Comparison of ENCODE assay signal across 1 cellular context in genomic region chr9:93096131-93096802, GRCh38.
TF ChIP-seq lines count a peak whose summit lies in the region.

A gene with protein sequence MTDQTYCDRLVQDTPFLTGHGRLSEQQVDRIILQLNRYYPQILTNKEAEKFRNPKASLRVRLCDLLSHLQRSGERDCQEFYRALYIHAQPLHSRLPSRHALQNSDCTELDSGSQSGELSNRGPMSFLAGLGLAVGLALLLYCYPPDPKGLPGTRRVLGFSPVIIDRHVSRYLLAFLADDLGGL (plus strand): TSS chr9:93096217. CDS start chr9:93096346, 129 bp downstream.

TF ChIP-seq in H1, 55 proteins besides CTCF, POLR2A, EP300 and RAD21 (continued from another document):
- TF ChIP-seq SP1 (IDR thresholded peaks at IDR 0.05; ENCODE audit: low read depth, low read length) = no peak
- TF ChIP-seq SAP30 (IDR thresholded peaks at IDR 0.05; ENCODE audit: insufficient read depth, insufficient replicate concordance, low read length) = no peak
- no peak for TF ChIP-seq POU5F1 (IDR thresholded peaks at IDR 0.05; ENCODE audit: low read depth, low read length)
- no peak for TF ChIP-seq ZNF274 (IDR thresholded peaks at IDR 0.05; ENCODE audit: borderline replicate concordance, extremely low read depth, low read length)
- TF ChIP-seq CTBP2 (IDR thresholded peaks at IDR 0.05; ENCODE audit: borderline replicate concordance, insufficient read depth, insufficient read length, low read length) = no peak
- no peak for TF ChIP-seq NRF1 (IDR thresholded peaks at IDR 0.05; ENCODE audit: low read depth, low read length)
- no peak for TF ChIP-seq GTF2F1 (IDR thresholded peaks at IDR 0.05; ENCODE audit: borderline replicate concordance, low read depth, low read length)
- no peak for TF ChIP-seq CBX5 (IDR thresholded peaks at IDR 0.05; ENCODE audit: low read depth, low read length)
- no peak for TF ChIP-seq EGR1 (IDR thresholded peaks at IDR 0.05; ENCODE audit: borderline replicate concordance, low read depth, low read length)
- peak; percentile 44; the same call in 1 of the 2 replicates for TF ChIP-seq TBP (IDR thresholded peaks at IDR 0.05; ENCODE audit: low read depth, low read length)
- TF ChIP-seq TEAD4 (IDR thresholded peaks at IDR 0.05; ENCODE audit: low read depth, low read length) = no peak
- peak in 1 of 2 experiments; percentile 51; a peak in 1 of 4 replicates for TF ChIP-seq HDAC2 (IDR thresholded peaks at IDR 0.05; ENCODE audit: borderline replicate concordance in 1 of 2, low read depth in 2 of 2, low read length in 2 of 2)
- TF ChIP-seq MAX (IDR thresholded peaks at IDR 0.05) = peak; percentile 59
- no peak for TF ChIP-seq CHD1 (IDR thresholded peaks at IDR 0.05; ENCODE audit: low read depth, low read length)
- no peak for TF ChIP-seq ASH2L (IDR thresholded peaks at IDR 0.05; ENCODE audit: low read length)
- TF ChIP-seq BCL11A (IDR thresholded peaks at IDR 0.05; ENCODE audit: low read depth in 2 of 2, low read length in 2 of 2) = no peak
- no peak for TF ChIP-seq KDM5A (IDR thresholded peaks at IDR 0.05; ENCODE audit: low read length)
- no peak for TF ChIP-seq TCF12 (IDR thresholded peaks at IDR 0.05; ENCODE audit: low read depth, low read length)
- TF ChIP-seq GABPA (IDR thresholded peaks at IDR 0.05; ENCODE audit: borderline replicate concordance, insufficient read depth, low read length) = no peak
- no peak for TF ChIP-seq CHD2 (IDR thresholded peaks at IDR 0.05; ENCODE audit: low read length)
- no peak for TF ChIP-seq CHD7 (IDR thresholded peaks at IDR 0.05; ENCODE audit: insufficient replicate concordance, low read length)
- TF ChIP-seq, protein P1, sequence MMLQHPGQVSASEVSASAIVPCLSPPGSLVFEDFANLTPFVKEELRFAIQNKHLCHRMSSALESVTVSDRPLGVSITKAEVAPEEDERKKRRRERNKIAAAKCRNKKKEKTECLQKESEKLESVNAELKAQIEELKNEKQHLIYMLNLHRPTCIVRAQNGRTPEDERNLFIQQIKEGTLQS (IDR thresholded peaks at IDR 0.05; ENCODE audit: insufficient read depth, low read depth, low read length) = no peak
- TF ChIP-seq MAFK (IDR thresholded peaks at IDR 0.05; ENCODE audit: low read depth, low read length) = no peak
- peak; percentile 96 for TF ChIP-seq KDM4A (IDR thresholded peaks at IDR 0.05; ENCODE audit: low read depth, low read length, severe bottlenecking)
- no peak for TF ChIP-seq RNF2 (IDR thresholded peaks at IDR 0.05; ENCODE audit: borderline replicate concordance, low read depth, low read length, missing control alignments, poor library complexity, severe bottlenecking)
- TF ChIP-seq POLR2AphosphoS5 (IDR thresholded peaks at IDR 0.05; ENCODE audit: low read depth, low read length) = no peak
